ENCODE assay signal across 1 cellular context in genomic region chr16:31350275-31351005, GRCh38.
A peak's percentile ranks its signal among the peaks of the same experiment; 100 is the strongest.
TF ChIP-seq lines count a peak whose summit lies in the region.

No MANE protein-coding gene starts in this region.

TF ChIP-seq in HEK293, 187 proteins besides CTCF, POLR2A, EP300 and RAD21 (continued from another document):
- TF ChIP-seq ZNF398 (tag by site-specific recombination; IDR thresholded peaks at IDR 0.05) (no peak), ZNF146 (tag by site-specific recombination; IDR thresholded peaks at IDR 0.05) (peak; percentile 92), SETDB1 (IDR thresholded peaks at IDR 0.05; ENCODE audit: insufficient read length, low read length) (no peak)
